Comparison of ENCODE assay signal across 8 cellular contexts in genomic region chr2:240820607-240821428, GRCh38. TPM values are rescaled to one million over a fixed set of nuclear protein-coding genes. Genes with fewer than 3 reads are reported as not detected.
A peak's percentile ranks its signal among the peaks of the same experiment; 100 is the strongest.
DNase-seq lines count a peak whose midpoint lies in the region; TF ChIP-seq lines count a peak whose summit lies in the region.

No MANE protein-coding gene starts in this region.

- intact Hi-C loops in esophagus muscularis mucosa (cut with DNase I): no loop called here
- intact Hi-C loops in tibial artery (cut with DNase I; ENCODE audit: low total_unique reads): no loop called here

- peaks cover 0 to 26% of the 10 kb centered on the region in 2 donors for H3K27me3 ChIP-seq in Peyer's patch
- peaks cover 0 to 97% (median 40%) of the 10 kb centered on the region in 4 donors for H3K27me3 ChIP-seq in esophagus muscularis mucosa
- H3K27me3 ChIP-seq in tibial artery: peaks cover 0 to 94% of the 10 kb centered on the region in 2 donors

- no peak overlapping the region for H3K27ac ChIP-seq in Peyer's patch
- H3K27ac ChIP-seq in esophagus muscularis mucosa (replicated peaks in 1 of 4): no peak overlapping the region
- H3K27ac ChIP-seq in tibial artery: no peak overlapping the region

- WGBS in esophagus muscularis mucosa: 2% methylated on average over 41 of the region's 64 CpGs

- DNase-seq in DMS 273 (lab: John Stamatoyannopoulos, UW; ENCODE audit: unreplicated experiment) (peak; percentile 72), DMS 273 treated with DMSO at 0.1 percent for 48 hours (lab: John Stamatoyannopoulos, UW) (no peak), Peyer's patch (peak in 1 of 3 donors; percentile 41), esophagus muscularis mucosa (ENCODE audit: extremely low spot score) (no peak), retinal pigment epithelial cell (ENCODE audit: low read depth) (no peak), tibial artery (no peak), mucosa of gallbladder (ENCODE audit: low spot score) (no peak), HUDEP-2 (lab: John Stamatoyannopoulos, UW; ENCODE audit: unreplicated experiment in 76 of 76) (no peak)

- H3K4me3 ChIP-seq in Peyer's patch (peak overlapping the region in 3 of 4 donors; percentile 15 to 36 (median 33)), esophagus muscularis mucosa (peak overlapping the region; percentile 38 to 48 (median 39)), retinal pigment epithelial cell (ENCODE audit: low read length) (peak overlapping the region; percentile 28), tibial artery (peak overlapping the region in 1 of 2 donors; percentile 34)

- TF ChIP-seq EP300 in esophagus muscularis mucosa (IDR thresholded peaks at IDR 0.05): no peak

- TF ChIP-seq POLR2A in Peyer's patch (IDR thresholded peaks at IDR 0.05): no peak
- TF ChIP-seq POLR2A in esophagus muscularis mucosa (IDR thresholded peaks at IDR 0.05; ENCODE audit: low read depth): no peak

- H3K4me1 ChIP-seq in Peyer's patch (peaks cover 0 to 21% (median 10%) of the 10 kb centered on the region in 4 donors), esophagus muscularis mucosa (peaks cover 18 to 30% (median 27%) of the 10 kb centered on the region in 4 donors), tibial artery (peaks cover 0 to 32% (median 25%) of the 10 kb centered on the region in 4 donors)

- H3K36me3 ChIP-seq in Peyer's patch (no peaks in the 10 kb centered on the region), esophagus muscularis mucosa (no peaks in the 10 kb centered on the region), tibial artery (no peaks in the 10 kb centered on the region)

- TF ChIP-seq CTCF in Peyer's patch (IDR thresholded peaks at IDR 0.05) (no peak), esophagus muscularis mucosa (IDR thresholded peaks at IDR 0.05) (no peak), retinal pigment epithelial cell (conservative IDR thresholded peaks at IDR 0.05; ENCODE audit: low read depth, low read length) (no peak), tibial artery (IDR thresholded peaks at IDR 0.05) (no peak)

- H3K9me3 ChIP-seq in Peyer's patch (no peaks in the 10 kb centered on the region), esophagus muscularis mucosa (peaks cover 0 to 12% (median 2%) of the 10 kb centered on the region in 4 donors), tibial artery (peaks cover 0 to 5% (median 0%) of the 10 kb centered on the region in 3 donors)

RNA-seq across cellular contexts. Expression of gene KIF1A, which starts 0.8 kb away (rescaled TPM):
- total RNA-seq in Peyer's patch: 1 to 10 TPM in 3 of 4 donors, under 1 TPM in 1; 0.83 to 6.0 (median 2.0) TPM
- total RNA-seq in esophagus muscularis mucosa: 1 to 10 TPM; 1.7 to 4.1 (median 3.4) TPM
- 1.6 TPM for total RNA-seq in mucosa of gallbladder

RNA-seq across cellular contexts. Expression of gene AGXT, which starts 47.8 kb away (rescaled TPM):
- total RNA-seq in Peyer's patch (1 to 10 TPM in 1 of 4 donors, not detected in 3; 1.5 TPM), esophagus muscularis mucosa (not detected), mucosa of gallbladder (1.6 TPM)
